In genomic region chr2:47357475-47357874, GRCh38 we compare ENCODE assay signal across 15 cellular contexts. TPM values are rescaled to one million over a fixed set of nuclear protein-coding genes. Genes with fewer than 3 reads are reported as not detected.
DNase-seq lines count a peak whose midpoint lies in the region; ATAC-seq and TF ChIP-seq lines count a peak whose summit lies in the region.
"Had no signal": no experiment of that assay in that cellular context is flagged by ENCODE, and none has a peak within 500 bp of the region (broad histone marks: within the 10 kb centered on the region; RNA-seq: fewer than 3 reads in every experiment).

No MANE protein-coding gene starts in this region.

- TF ChIP-seq CTCF in fibroblast of the aortic adventitia (IDR thresholded peaks at IDR 0.05; ENCODE audit: insufficient read depth, low read length) (no peak), testis (IDR thresholded peaks at IDR 0.05) (no peak)

- ATAC-seq in HG03175 (IDR thresholded peaks at IDR 0.05; ENCODE audit: unreplicated experiment) = no peak
- ATAC-seq: activated CD8-positive, alpha-beta T cell treated with anti-CD3 and anti-CD28 coated beads for 36 hours had no signal

- no peaks in the 10 kb centered on the region for H3K36me3 ChIP-seq in testis (ENCODE audit: low read depth, missing control alignments)
- H3K36me3 ChIP-seq: ascending aorta, tibial artery had no signal

- WGBS in testis, 2 donors = 46 to 66% methylated on average over 4 of the region's 4 CpGs

- no peaks in the 10 kb centered on the region for H3K27me3 ChIP-seq in testis
- H3K27me3 ChIP-seq: ascending aorta, tibial artery had no signal

- no peak overlapping the region for H3K4me3 ChIP-seq in fibroblast of the aortic adventitia (ENCODE audit: low read depth, low read length)
- no peak overlapping the region for H3K4me3 ChIP-seq in testis
- H3K4me3 ChIP-seq: ascending aorta, tibial artery had no signal

- DNase-seq in NCI-H510A (lab: John Stamatoyannopoulos, UW) (peak; percentile 15), NCI-H510A treated with DMSO at 0.1 percent for 48 hours (lab: John Stamatoyannopoulos, UW) (no peak), RPMI8226 (peak; percentile 51), fibroblast of the aortic adventitia (ENCODE audit: low read depth) (peak; percentile 79), testis (peak; percentile 76), activated gamma-delta T cell (lab: John Stamatoyannopoulos, UW) (no peak), SIG-M5 (lab: John Stamatoyannopoulos, UW) (no peak)
- DNase-seq: activated CD8-positive, alpha-beta T cell treated with anti-CD3 and anti-CD28 coated beads for 36 hours; glutamatergic neuron; NCI-H1092 treated with DMSO at 0.1 percent for 48 hours; SHP77 treated with DMSO at 0.1 percent for 48 hours; stimulated activated CD4-positive, alpha-beta T cell treated with anti-CD3 and anti-CD28 coated beads, Interleukin-2, amount 100 ng/mL, for 24 hours; tibial artery had no signal

- TF ChIP-seq POLR2A in testis (IDR thresholded peaks at IDR 0.05) = no peak

- peak overlapping the region in 1 of 2 donors; percentile 29 for H3K27ac ChIP-seq in testis
- H3K27ac ChIP-seq: tibial artery had no signal

- intact Hi-C loops in testis (cut with DNase I; ENCODE audit: low total_unique reads) = no loop called here

- H3K4me1 ChIP-seq in testis = peaks cover 3% of the 10 kb centered on the region

- H3K9me3 ChIP-seq in testis = no peaks in the 10 kb centered on the region
- H3K9me3 ChIP-seq: ascending aorta, tibial artery had no signal

RNA-seq across cellular contexts. Expression of gene EPCAM, which starts 11.6 kb away (rescaled TPM):
- not detected in 2 replicates for total RNA-seq in fibroblast of the aortic adventitia (ENCODE audit: low replicate concordance)
- 10 to 100 TPM; 32.1 to 32.8 TPM for total RNA-seq in testis
- polyA plus RNA-seq in testis (ENCODE audit: insufficient read depth, low read depth, low replicate concordance) = 54.5 TPM
- total RNA-seq: ascending aorta had no signal

RNA-seq across cellular contexts. Expression of gene MSH2, which starts 45.5 kb away (rescaled TPM):
- total RNA-seq in fibroblast of the aortic adventitia (ENCODE audit: low replicate concordance) (13.7 and 33.4 TPM in 2 replicates), testis (10 to 100 TPM; 24.3 to 25.3 TPM)
- 23.5 TPM for polyA plus RNA-seq in testis (ENCODE audit: insufficient read depth, low read depth, low replicate concordance)

Comparison
In these comparisons a context has a peak if more than half of its experiments do, and no peak if none do; other contexts are left out.
1. DNase-seq: peak in NCI-H510A (single experiment), RPMI8226 (single experiment), fibroblast of the aortic adventitia (single experiment) and testis (single experiment); none in NCI-H510A treated with DMSO at 0.1 percent for 48 hours (single experiment), activated gamma-delta T cell (single experiment) and SIG-M5 (single experiment).
2. RNA of gene EPCAM, which starts 11.6 kb away (total RNA-seq): 32.1 to 32.8 TPM in testis; not detected in fibroblast of the aortic adventitia; every median in the first group is over 10 times any median in the second.